In the genomic region with DNA sequence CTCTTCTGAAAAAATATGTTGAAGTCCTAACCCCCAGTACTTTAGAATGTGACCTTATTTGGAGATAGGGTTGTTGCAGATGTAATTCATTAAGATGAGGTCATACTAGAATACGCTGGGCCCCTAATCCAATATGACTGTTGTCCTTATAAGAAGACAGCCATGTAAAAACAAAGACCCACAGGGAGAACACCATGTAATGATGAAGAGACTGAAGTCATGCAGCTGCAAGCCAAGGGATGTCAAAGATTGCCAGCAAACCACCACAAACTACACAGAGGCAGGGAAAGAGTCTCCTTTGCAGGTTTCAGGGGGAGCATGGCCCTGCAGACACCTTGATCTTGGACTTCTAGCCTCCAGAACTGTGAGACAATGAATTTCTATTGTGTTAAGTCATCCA, we compare ENCODE assay signal across 26 cellular contexts. TPM values are rescaled to one million over a fixed set of nuclear protein-coding genes. Genes with fewer than 3 reads are reported as not detected.
"Had no signal": no experiment of that assay in that cellular context is flagged by ENCODE, and none has a peak within 500 bp of the region (broad histone marks: within the 10 kb centered on the region; RNA-seq: fewer than 3 reads in every experiment).

No MANE protein-coding gene starts in this region.

- DNase-seq: activated CD4-positive, alpha-beta T cell treated with anti-CD3 and anti-CD28 coated beads for 36 hours; activated CD4-positive, alpha-beta T cell treated with anti-CD3 and anti-CD28 coated beads, Interleukin-2, amount 10 ng/mL, durations not matched to agents 7 days and 5 days; activated CD4-positive, alpha-beta T cell treated with anti-CD3 and anti-CD28 coated beads, Interleukin-2, amount 50 U/mL, for 4 hours; activated CD4-positive, CD25-positive, alpha-beta regulatory T cell; activated CD4-positive, CD25-positive, alpha-beta regulatory T cell treated with anti-CD3 and anti-CD28 coated beads, Interleukin-2, amount 50 U/mL, for 72 hours; activated CD8-positive, alpha-beta memory T cell treated with anti-CD3 and anti-CD28 coated beads for 24 hours; activated CD8-positive, alpha-beta T cell treated with anti-CD3 and anti-CD28 coated beads for 36 hours; activated effector memory CD4-positive, alpha-beta T cell treated with anti-CD3 and anti-CD28 coated beads, Interleukin-2, amount 50 U/mL, for 16 hours; activated naive CD4-positive, alpha-beta T cell treated with anti-CD3 and anti-CD28 coated beads for 36 hours; activated naive CD8-positive, alpha-beta T cell treated with anti-CD3 and anti-CD28 coated beads for 36 hours; activated naive CD8-positive, alpha-beta T cell treated with anti-CD3 and anti-CD28 coated beads, Interleukin-2, amount 50 U/mL, for 24 hours; activated T-cell treated with anti-CD3 and anti-CD28 coated beads, Interleukin-2, amount 50 U/mL, for 48 hours; adrenal gland; amygdala; aorta; body of pancreas; caudate nucleus; cerebellar nuclear complex; colonic mucosa; effector CD8-positive, alpha-beta T cell; head of caudate nucleus; hippocampal formation; T-helper 17 cell; T1000 had no signal

- H3K27ac ChIP-seq: adrenal gland, body of pancreas, colonic mucosa, epithelial cell of prostate had no signal

- H3K9me3 ChIP-seq: adrenal gland, body of pancreas, colonic mucosa had no signal

- ATAC-seq: activated CD4-positive, alpha-beta T cell treated with anti-CD3 and anti-CD28 coated beads for 36 hours; activated CD8-positive, alpha-beta T cell treated with anti-CD3 and anti-CD28 coated beads for 36 hours; activated naive CD8-positive, alpha-beta T cell treated with anti-CD3 and anti-CD28 coated beads, Interleukin-2, amount 50 U/mL, for 24 hours; body of pancreas; T-helper 17 cell had no signal

- H3K4me3 ChIP-seq: adrenal gland, body of pancreas, colonic mucosa had no signal

- H3K4me1 ChIP-seq: adrenal gland, body of pancreas, colonic mucosa had no signal

- H3K27me3 ChIP-seq: body of pancreas, colonic mucosa had no signal

- H3K36me3 ChIP-seq: adrenal gland, colonic mucosa had no signal

RNA-seq across cellular contexts. Expression of a gene that starts 37.4 kb away (rescaled TPM):
- polyA plus RNA-seq: aorta, endothelial cell of umbilical vein had no signal
